In genomic region chr5:644509-644908, GRCh38 we compare ENCODE assay signal across 1 cellular context.
TF ChIP-seq lines count a peak whose summit lies in the region.

No MANE protein-coding gene starts in this region.

TF ChIP-seq in GM12878, 131 proteins besides CTCF, POLR2A, EP300 and RAD21:
- TF ChIP-seq LARP7 (IDR thresholded peaks at IDR 0.05) (0 out of 2 replicates have a peak, but pooled peaks have one; percentile 10), STAT3 (IDR thresholded peaks at IDR 0.05; ENCODE audit: low read depth, low read length) (no peak)
